9 cellular contexts compared by ENCODE assay signal in genomic region chr1:234881893-234882771, GRCh38.
DNase-seq lines count a peak whose midpoint lies in the region; ATAC-seq and TF ChIP-seq lines count a peak whose summit lies in the region.
"Had no signal": no experiment of that assay in that cellular context is flagged by ENCODE, and none has a peak within 500 bp of the region (broad histone marks: within the 10 kb centered on the region; RNA-seq: fewer than 3 reads in every experiment).

No MANE protein-coding gene starts in this region.

- no peak for TF ChIP-seq CTCF in activated CD8-positive, alpha-beta T cell treated with anti-CD3 and anti-CD28 coated beads for 36 hours (IDR thresholded peaks at IDR 0.05)
- no peak for TF ChIP-seq CTCF in type B pancreatic cell (conservative IDR thresholded peaks at IDR 0.05)

- H3K9me3 Mint-ChIP-seq in activated CD8-positive, alpha-beta T cell treated with anti-CD3 and anti-CD28 coated beads for 36 hours, result no peaks in the 10 kb centered on the region
- H3K9me3 Mint-ChIP-seq in type B pancreatic cell, result no peaks in the 10 kb centered on the region

- ATAC-seq in HG02938 (IDR thresholded peaks at IDR 0.05; ENCODE audit: unreplicated experiment) (peak; percentile 88), left colon (no peak)
- ATAC-seq in activated CD8-positive, alpha-beta T cell treated with anti-CD3 and anti-CD28 coated beads for 36 hours, result peak; percentile 81

- peak; percentile 5 for DNase-seq in stimulated activated naive CD4-positive, alpha-beta T cell treated with Interleukin-2 at 50 U/mL for 16 hours (lab: John Stamatoyannopoulos, UW)
- DNase-seq in stimulated activated naive CD4-positive, alpha-beta T cell (lab: John Stamatoyannopoulos, UW), result no peak
- peak; percentile 53 for DNase-seq in activated CD8-positive, alpha-beta T cell treated with anti-CD3 and anti-CD28 coated beads for 36 hours
- DNase-seq in type B pancreatic cell (ENCODE audit: extremely low spot score, unreplicated experiment) (no peak), left colon (no peak), NCI-H748 treated with DMSO at 0.1 percent for 48 hours (lab: John Stamatoyannopoulos, UW) (no peak), G401 (ENCODE audit: low spot score) (no peak)
- DNase-seq: NCI-H1930 had no signal

- POLR2A ChIA-PET in activated CD8-positive, alpha-beta T cell treated with anti-CD3 and anti-CD28 coated beads for 36 hours (lab: Charles Lee), result interaction anchor here (1.4 kb wide), 1 partner anchor 12 kb away, joined by 3 read pairs; no protein-coding TSS in a partner anchor

- H3K27ac Mint-ChIP-seq in activated CD8-positive, alpha-beta T cell treated with anti-CD3 and anti-CD28 coated beads for 36 hours, result peak overlapping the region; percentile 64
- peak overlapping the region; percentile 41 for H3K27ac Mint-ChIP-seq in type B pancreatic cell

- H3K36me3 Mint-ChIP-seq in activated CD8-positive, alpha-beta T cell treated with anti-CD3 and anti-CD28 coated beads for 36 hours (ENCODE audit: low read depth), result no peaks in the 10 kb centered on the region
- H3K36me3 Mint-ChIP-seq in type B pancreatic cell, result no peaks in the 10 kb centered on the region

- in situ Hi-C loops in G401 (cut with HindIII; ENCODE audit: low sequenced_read_pairs), result no loop called here

- intact Hi-C loops in activated CD8-positive, alpha-beta T cell treated with anti-CD3 and anti-CD28 coated beads for 36 hours (cut with micrococcal nuclease), result loop anchor here (2.0 kb wide), 1 partner anchor 45 kb away; no protein-coding TSS in a partner anchor
- intact Hi-C loops in left colon (cut with DNase I, micrococcal nuclease), result no loop called here

- peaks cover 2% of the 10 kb centered on the region for H3K27me3 Mint-ChIP-seq in activated CD8-positive, alpha-beta T cell treated with anti-CD3 and anti-CD28 coated beads for 36 hours
- H3K27me3 Mint-ChIP-seq in type B pancreatic cell, result no peaks in the 10 kb centered on the region

- H3K4me3 Mint-ChIP-seq in activated CD8-positive, alpha-beta T cell treated with anti-CD3 and anti-CD28 coated beads for 36 hours, result no peak overlapping the region
- H3K4me3 Mint-ChIP-seq in type B pancreatic cell, result no peak overlapping the region

- peaks cover 44% of the 10 kb centered on the region for H3K4me1 Mint-ChIP-seq in activated CD8-positive, alpha-beta T cell treated with anti-CD3 and anti-CD28 coated beads for 36 hours (ENCODE audit: low read depth)
- H3K4me1 Mint-ChIP-seq in type B pancreatic cell (ENCODE audit: unreplicated experiment), result peaks cover 26% of the 10 kb centered on the region

- CTCF ChIA-PET in activated CD8-positive, alpha-beta T cell treated with anti-CD3 and anti-CD28 coated beads for 36 hours (lab: Charles Lee), result no interaction called here

Comparison
In these comparisons a context has a peak if more than half of its experiments do, and no peak if none do; other contexts are left out.
1. DNase-seq: peak in stimulated activated naive CD4-positive, alpha-beta T cell treated with Interleukin-2 at 50 U/mL for 16 hours (single experiment) and activated CD8-positive, alpha-beta T cell treated with anti-CD3 and anti-CD28 coated beads for 36 hours (single experiment); none in stimulated activated naive CD4-positive, alpha-beta T cell (0 of 6), type B pancreatic cell (single experiment), left colon (0 of 2), NCI-H748 treated with DMSO at 0.1 percent for 48 hours (single experiment) and G401 (single experiment).